Comparison of ENCODE assay signal across 11 cellular contexts in the genomic region with DNA sequence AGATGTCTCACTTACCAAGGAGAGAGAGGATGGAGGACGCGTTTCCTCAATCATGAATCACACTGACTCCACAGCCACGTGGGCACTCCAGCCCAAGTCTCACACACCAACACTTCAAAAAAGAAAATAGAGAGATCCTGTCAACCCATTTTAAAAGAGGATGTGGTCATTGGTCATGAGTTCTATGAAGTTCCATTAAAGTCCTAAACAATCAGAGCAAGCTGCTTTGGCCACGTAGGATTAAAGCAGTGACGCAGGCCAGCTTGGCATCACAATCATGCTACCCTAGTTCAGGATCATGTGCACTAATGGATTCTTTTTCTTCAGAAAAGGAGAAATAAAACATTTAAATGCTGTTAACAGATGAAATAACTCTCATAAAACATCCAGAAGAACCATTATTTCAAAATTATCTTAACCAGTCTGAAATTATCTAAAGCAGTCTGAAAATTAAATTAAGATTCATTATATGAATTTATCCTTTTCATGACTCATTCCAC.
DNase-seq lines count a peak whose midpoint lies in the region; ATAC-seq lines count a peak whose summit lies in the region.
"Had no signal": no experiment of that assay in that cellular context is flagged by ENCODE, and none has a peak within 500 bp of the region (broad histone marks: within the 10 kb centered on the region; RNA-seq: fewer than 3 reads in every experiment).

No MANE protein-coding gene starts in this region.

- ATAC-seq in GM18519 (IDR thresholded peaks at IDR 0.05; ENCODE audit: low FRiP score, unreplicated experiment), result peak; percentile 52
- no peak for ATAC-seq in HG03469 (IDR thresholded peaks at IDR 0.05; ENCODE audit: unreplicated experiment)
- ATAC-seq in GM21381 (IDR thresholded peaks at IDR 0.05; ENCODE audit: unreplicated experiment), result no peak
- ATAC-seq in HG02610 (IDR thresholded peaks at IDR 0.05; ENCODE audit: unreplicated experiment), result no peak
- ATAC-seq in GM18502 (IDR thresholded peaks at IDR 0.05; ENCODE audit: poor library complexity, unreplicated experiment), result no peak
- ATAC-seq: Panc1 had no signal

- DNase-seq in RPMI7951 (ENCODE audit: low read depth), result peak; percentile 91
- peak; percentile 79 for DNase-seq in fibroblast of peridontal ligament (ENCODE audit: extremely low read depth)
- peak; percentile 62 for DNase-seq in skeletal muscle cell (ENCODE audit: low read depth)
- DNase-seq: amniotic stem cell; effector CD8-positive, alpha-beta T cell had no signal

- no peak overlapping the region for H3K4me3 ChIP-seq in skeletal muscle cell (ENCODE audit: low read depth, low read length)
